Comparison of ENCODE assay signal across 19 cellular contexts in the genomic region with DNA sequence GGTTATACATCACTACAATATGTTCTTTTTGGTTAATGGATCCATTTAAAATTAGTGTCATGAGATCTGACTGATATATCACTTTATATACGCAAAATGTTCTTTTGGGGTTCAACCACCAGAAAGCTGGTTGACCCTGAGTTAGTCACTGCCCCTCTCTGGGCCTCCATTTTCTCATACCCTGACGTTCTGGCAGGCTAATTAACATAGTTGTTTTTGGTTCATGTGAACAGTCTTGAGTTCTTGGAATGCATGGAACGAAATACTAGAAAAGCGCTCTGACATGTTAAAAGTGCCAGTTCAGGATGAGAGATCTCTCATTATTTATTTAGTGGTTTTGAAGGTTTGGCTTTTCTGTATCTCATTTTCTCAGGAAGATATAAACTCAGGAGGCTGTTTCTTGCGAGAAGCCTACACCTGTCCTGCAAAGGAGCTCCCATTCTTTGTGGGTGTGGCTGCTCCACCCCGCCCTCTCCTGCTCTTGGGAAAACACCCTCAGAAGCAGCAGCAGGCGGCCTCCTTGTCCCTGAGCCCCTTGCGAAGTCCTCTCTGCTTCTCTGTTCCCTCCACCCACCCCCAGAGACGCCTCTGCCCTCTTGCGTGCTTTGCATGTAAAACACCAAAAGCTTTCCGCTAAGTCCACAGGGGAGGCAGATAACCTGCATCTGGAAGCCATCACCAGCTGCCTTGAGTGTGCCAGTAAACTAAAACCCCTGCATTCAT.
DNase-seq lines count a peak whose midpoint lies in the region; ATAC-seq and TF ChIP-seq lines count a peak whose summit lies in the region.
"Had no signal": no experiment of that assay in that cellular context is flagged by ENCODE, and none has a peak within 500 bp of the region (broad histone marks: within the 10 kb centered on the region; RNA-seq: fewer than 3 reads in every experiment).

No MANE protein-coding gene starts in this region.

- H4K20me1 ChIP-seq in BLaER1 (no peaks in the 10 kb centered on the region), GM23338 (replicated peaks; ENCODE audit: insufficient read depth) (no peaks in the 10 kb centered on the region)

- no peaks in the 10 kb centered on the region for H3F3A ChIP-seq in GM23338 (replicated peaks; ENCODE audit: low read depth)

- peak; percentile 72 for DNase-seq in GM23338 (ENCODE audit: low spot score)
- peak; percentile 35 for DNase-seq in iPS DF 6.9 (ENCODE audit: low read depth, low spot score)
- DNase-seq in EL: no peak
- DNase-seq in CD4-positive, alpha-beta memory T cell: no peak
- no peak for DNase-seq in stimulated activated CD4-positive, alpha-beta T cell treated with anti-CD3 and anti-CD28 coated beads, Interleukin-4, amount 100 ng/mL, for 24 hours
- DNase-seq in heart right ventricle: no peak
- DNase-seq: activated CD4-positive, alpha-beta T cell treated with anti-CD3 and anti-CD28 coated beads for 36 hours; activated naive CD4-positive, alpha-beta T cell treated with anti-CD3 and anti-CD28 coated beads, Interleukin-2, amount 50 U/mL, for 16 hours; body of pancreas; COR-L47; NCI-H226; SHP77 treated with DMSO at 0.1 percent for 48 hours; sigmoid colon; stimulated activated CD4-positive, alpha-beta T cell treated with anti-CD3 and anti-CD28 coated beads, Interleukin-2, amount 100 ng/mL, for 24 hours; T1000 had no signal

- no peak overlapping the region for H2AFZ ChIP-seq in GM23338

- peaks cover 31% of the 10 kb centered on the region for H3K4me1 Mint-ChIP-seq in GM23338
- H3K4me1 Mint-ChIP-seq in CD4-positive, alpha-beta memory T cell: no peaks in the 10 kb centered on the region
- H3K4me1 Mint-ChIP-seq: activated CD4-positive, alpha-beta T cell treated with anti-CD3 and anti-CD28 coated beads for 36 hours had no signal

- no peak overlapping the region for H3K27ac Mint-ChIP-seq in GM23338
- no peak overlapping the region for H3K27ac Mint-ChIP-seq in CD4-positive, alpha-beta memory T cell
- H3K27ac Mint-ChIP-seq: activated CD4-positive, alpha-beta T cell treated with anti-CD3 and anti-CD28 coated beads for 36 hours; dendritic cell treated with granulocyte-macrophage colony-stimulating factor and Interleukin-4, amounts not matched to agents 40 ng/mL and 50 ng/mL, for 4 days had no signal

- TF ChIP-seq CTCF in GM23338 (conservative IDR thresholded peaks at IDR 0.05; ENCODE audit: low read depth in 2 of 2) (peak; percentile 17 to 58; a peak in 3 of 4 replicates), heart right ventricle (IDR thresholded peaks at IDR 0.05) (peak in 1 of 9 donors; percentile 22)

- POLR2A ChIA-PET in CD4-positive, alpha-beta memory T cell (lab: Charles Lee; ENCODE audit: partially characterized antibody): no interaction called here

- ATAC-seq in GM23338: peak; percentile 88
- no peak for ATAC-seq in SK-N-SH treated with all-trans-retinoic acid at 6 μM for 48 hours
- ATAC-seq in heart right ventricle: no peak
- ATAC-seq: activated CD4-positive, alpha-beta T cell treated with anti-CD3 and anti-CD28 coated beads for 36 hours; body of pancreas had no signal

- H3K36me3 Mint-ChIP-seq in GM23338 (ENCODE audit: low read depth): no peaks in the 10 kb centered on the region
- H3K36me3 Mint-ChIP-seq in CD4-positive, alpha-beta memory T cell: no peaks in the 10 kb centered on the region

- H3K79me2 ChIP-seq in GM23338 (replicated peaks; ENCODE audit: insufficient read depth): no peaks in the 10 kb centered on the region

- H3K9me2 ChIP-seq in GM23338 (ENCODE audit: insufficient read depth): no peaks in the 10 kb centered on the region

- H3K9me3 Mint-ChIP-seq in GM23338: no peaks in the 10 kb centered on the region; the same call in 2 of the 3 replicates
- no peaks in the 10 kb centered on the region for H3K9me3 Mint-ChIP-seq in CD4-positive, alpha-beta memory T cell
- H3K9me3 Mint-ChIP-seq: dendritic cell treated with granulocyte-macrophage colony-stimulating factor and Interleukin-4, amounts not matched to agents 40 ng/mL and 50 ng/mL, for 4 days had no signal

- WGBS in iPS DF 6.9 (ENCODE audit: insufficient coverage, insufficient read length): no CpG with 5 or more reads among the region's 11 CpGs
- WGBS in heart right ventricle, 2 donors: 73% methylated on average over 11 of the region's 11 CpGs

- H3K4me3 Mint-ChIP-seq in GM23338: no peak overlapping the region
- no peak overlapping the region for H3K4me3 Mint-ChIP-seq in CD4-positive, alpha-beta memory T cell
- H3K4me3 Mint-ChIP-seq: activated CD4-positive, alpha-beta T cell treated with anti-CD3 and anti-CD28 coated beads for 36 hours; dendritic cell treated with granulocyte-macrophage colony-stimulating factor and Interleukin-4, amounts not matched to agents 40 ng/mL and 50 ng/mL, for 4 days had no signal

- H3K4me3 ChIP-seq in BLaER1 (no peak overlapping the region), GM23338 (no peak overlapping the region), iPS DF 6.9 (ENCODE audit: low read length) (no peak overlapping the region), heart right ventricle (no peak overlapping the region)
- H3K4me3 ChIP-seq in CD4-positive, alpha-beta memory T cell (ENCODE audit: low read length in 2 of 2): no peak overlapping the region
- H3K4me3 ChIP-seq: body of pancreas, esophagus muscularis mucosa, sigmoid colon had no signal

- H3K27ac ChIP-seq in BLaER1 (no peak overlapping the region), GM23338 (ENCODE audit: low read depth) (no peak overlapping the region), iPS DF 6.9 (ENCODE audit: low read length) (no peak overlapping the region), heart right ventricle (no peak overlapping the region)
- H3K27ac ChIP-seq in CD4-positive, alpha-beta memory T cell (ENCODE audit: low read depth, low read length): no peak overlapping the region
- H3K27ac ChIP-seq: body of pancreas, esophagus muscularis mucosa, sigmoid colon had no signal

- H3K36me3 ChIP-seq in BLaER1 (no peaks in the 10 kb centered on the region), GM23338 (ENCODE audit: insufficient read depth) (no peaks in the 10 kb centered on the region), iPS DF 6.9 (ENCODE audit: control insufficient read depth, insufficient read depth, low read length) (no peaks in the 10 kb centered on the region), heart right ventricle (no peaks in the 10 kb centered on the region)
- no peaks in the 10 kb centered on the region for H3K36me3 ChIP-seq in CD4-positive, alpha-beta memory T cell (ENCODE audit: insufficient read depth, low read length)
- H3K36me3 ChIP-seq: sigmoid colon had no signal

- CTCF ChIA-PET in CD4-positive, alpha-beta memory T cell (lab: Charles Lee; ENCODE audit: partially characterized antibody): no interaction called here

- H3K9me3 ChIP-seq in BLaER1 (no peaks in the 10 kb centered on the region), iPS DF 6.9 (ENCODE audit: control insufficient read depth, insufficient read depth, low read length) (no peaks in the 10 kb centered on the region), heart right ventricle (no peaks in the 10 kb centered on the region)
- no peaks in the 10 kb centered on the region for H3K9me3 ChIP-seq in CD4-positive, alpha-beta memory T cell (ENCODE audit: control insufficient read depth in 1 of 2, low read length in 2 of 2)
- H3K9me3 ChIP-seq: body of pancreas, esophagus muscularis mucosa, sigmoid colon had no signal

- no peak overlapping the region for H3K9ac ChIP-seq in BLaER1

- H3K27me3 ChIP-seq in BLaER1 (no peaks in the 10 kb centered on the region), GM23338 (ENCODE audit: insufficient read depth) (no peaks in the 10 kb centered on the region), iPS DF 6.9 (ENCODE audit: control insufficient read depth, insufficient read depth, low read length) (no peaks in the 10 kb centered on the region), heart right ventricle (no peaks in the 10 kb centered on the region)
- no peaks in the 10 kb centered on the region for H3K27me3 ChIP-seq in CD4-positive, alpha-beta memory T cell (ENCODE audit: insufficient read depth, low read length)
- H3K27me3 ChIP-seq: body of pancreas, esophagus muscularis mucosa, sigmoid colon had no signal

- peaks cover 1% of the 10 kb centered on the region for H3K27me3 Mint-ChIP-seq in GM23338 (ENCODE audit: insufficient read depth, low read depth, poor library complexity)
- H3K27me3 Mint-ChIP-seq in CD4-positive, alpha-beta memory T cell: peaks cover 12% of the 10 kb centered on the region in 2 donors

- H3K4me2 ChIP-seq in BLaER1: peak overlapping the region; percentile 80
- H3K4me2 ChIP-seq in GM23338: no peak overlapping the region

- intact Hi-C loops in CD4-positive, alpha-beta memory T cell (cut with micrococcal nuclease): no loop called here
- intact Hi-C loops in heart right ventricle (cut with DNase I): loop anchor here in 2 of 10 donors (10.0 kb wide), 1 partner anchor 177 kb away; no protein-coding TSS in a partner anchor

- H3K4me1 ChIP-seq in BLaER1 (peaks cover 69% of the 10 kb centered on the region), GM23338 (ENCODE audit: insufficient read depth) (peaks cover 11% of the 10 kb centered on the region), iPS DF 6.9 (ENCODE audit: control insufficient read depth, insufficient read depth, low read length) (no peaks in the 10 kb centered on the region), heart right ventricle (peaks cover 0 to 42% (median 15%) of the 10 kb centered on the region in 9 donors)
- H3K4me1 ChIP-seq in CD4-positive, alpha-beta memory T cell (ENCODE audit: insufficient read depth, low read length): no peaks in the 10 kb centered on the region
- H3K4me1 ChIP-seq: sigmoid colon had no signal

TF ChIP-seq in SK-N-SH treated with all-trans-retinoic acid at 6 μM for 48 hours, 23 proteins besides CTCF, POLR2A, EP300 and RAD21 (continues in another document):
- TF ChIP-seq CSDC2 (CRISPR knock-in tag; IDR thresholded peaks at IDR 0.05): no peak
- no peak for TF ChIP-seq ESRRG (CRISPR knock-in tag; IDR thresholded peaks at IDR 0.05)
- no peak for TF ChIP-seq ZC3H10 (CRISPR knock-in tag; IDR thresholded peaks at IDR 0.05)
- TF ChIP-seq ZNF70 (CRISPR knock-in tag; IDR thresholded peaks at IDR 0.05): peak; percentile 75

Comparison
In these comparisons a context has a peak if more than half of its experiments do, and no peak if none do; other contexts are left out.
1. DNase-seq: peak in GM23338 (single experiment) and iPS DF 6.9 (single experiment); none in EL (single experiment), CD4-positive, alpha-beta memory T cell (0 of 5), stimulated activated CD4-positive, alpha-beta T cell treated with anti-CD3 and anti-CD28 coated beads, Interleukin-4, amount 100 ng/mL, for 24 hours (single experiment) and heart right ventricle (0 of 2).